In genomic region chr14:88554458-88555286, GRCh38 we compare ENCODE assay signal across 8 cellular contexts. TPM values are rescaled to one million over a fixed set of nuclear protein-coding genes. Genes with fewer than 3 reads are reported as not detected.
DNase-seq lines count a peak whose midpoint lies in the region; ATAC-seq and TF ChIP-seq lines count a peak whose summit lies in the region.

Gene PTPN21 (minus strand): TSS chr14:88555007. CDS start chr14:88550417, 4,590 bp downstream.

- peak within 1 kb of the TSS; percentile 51 to 54 for H3K4me3 ChIP-seq in left lung

- peak; percentile 57 for DNase-seq in NCI-H2227 (lab: John Stamatoyannopoulos, UW; ENCODE audit: unreplicated experiment)
- no peak for DNase-seq in NCI-H2227 treated with DMSO at 0.1 percent for 48 hours (lab: John Stamatoyannopoulos, UW)
- peak; percentile 12 to 60 for DNase-seq in SW 1271 (lab: John Stamatoyannopoulos, UW)
- DNase-seq in effector CD8-positive, alpha-beta T cell (lab: John Stamatoyannopoulos, UW), result peak; percentile 4
- DNase-seq in left lung, result peak; percentile 73 to 92
- DNase-seq in SK-N-DZ (ENCODE audit: low spot score), result no peak

- H3K9me3 ChIP-seq in left lung, result no peaks in the 10 kb centered on the region

- H3K27ac ChIP-seq in left lung, result peak within 1 kb of the TSS; percentile 83 to 86

- no peaks in the 10 kb centered on the region for H3K9me3 Mint-ChIP-seq in stimulated activated naive CD8-positive, alpha-beta T cell treated with anti-CD3 and anti-CD28 coated beads, Interleukin-15, Interleukin-2, amounts not matched to agents 100 ng/mL and 50 ng/mL, for 24 hours

- H3K27me3 ChIP-seq in left lung, result peaks cover 0 to 69% of the 10 kb centered on the region in 2 donors

- intact Hi-C loops in left lung (cut with DNase I), result no loop called here

- peak; percentile 37 for ATAC-seq in HG02678 (IDR thresholded peaks at IDR 0.05; ENCODE audit: unreplicated experiment)
- peak; percentile 88 for ATAC-seq in left lung

- H3K36me3 Mint-ChIP-seq in stimulated activated naive CD8-positive, alpha-beta T cell treated with anti-CD3 and anti-CD28 coated beads, Interleukin-15, Interleukin-2, amounts not matched to agents 100 ng/mL and 50 ng/mL, for 24 hours (ENCODE audit: low read depth), result no peaks in the 10 kb centered on the region

- TF ChIP-seq CTCF in left lung (IDR thresholded peaks at IDR 0.05), result no peak

- no peak within 1 kb of the TSS for H3K27ac Mint-ChIP-seq in stimulated activated naive CD8-positive, alpha-beta T cell treated with anti-CD3 and anti-CD28 coated beads, Interleukin-15, Interleukin-2, amounts not matched to agents 100 ng/mL and 50 ng/mL, for 24 hours

- H3K27me3 Mint-ChIP-seq in stimulated activated naive CD8-positive, alpha-beta T cell treated with anti-CD3 and anti-CD28 coated beads, Interleukin-15, Interleukin-2, amounts not matched to agents 100 ng/mL and 50 ng/mL, for 24 hours, result peaks cover 56% of the 10 kb centered on the region

- peaks cover 4 to 45% of the 10 kb centered on the region in 2 donors for H3K4me1 ChIP-seq in left lung

- peak within 1 kb of the TSS; percentile 78 for H3K4me3 Mint-ChIP-seq in stimulated activated naive CD8-positive, alpha-beta T cell treated with anti-CD3 and anti-CD28 coated beads, Interleukin-15, Interleukin-2, amounts not matched to agents 100 ng/mL and 50 ng/mL, for 24 hours

- H3K4me1 Mint-ChIP-seq in stimulated activated naive CD8-positive, alpha-beta T cell treated with anti-CD3 and anti-CD28 coated beads, Interleukin-15, Interleukin-2, amounts not matched to agents 100 ng/mL and 50 ng/mL, for 24 hours (ENCODE audit: low read depth), result peaks cover 45% of the 10 kb centered on the region

- peaks cover 0 to 3% of the 10 kb centered on the region in 2 donors for H3K36me3 ChIP-seq in left lung

RNA-seq across cellular contexts. Expression of gene PTPN21, which starts in this region (rescaled TPM):
- total RNA-seq in left lung, result 10 to 100 TPM; 26.8 to 33.0 TPM
- polyA plus RNA-seq in SK-N-DZ (2014; cell fraction: cytosol; rRNA removed), result 1.3 TPM in 2 replicates
- 2.9 and 5.0 TPM in 2 replicates for polyA plus RNA-seq in SK-N-DZ (2014; cell fraction: nucleus; rRNA removed)

Comparison
In these comparisons a context has a peak if more than half of its experiments do, and no peak if none do; other contexts are left out.
1. DNase-seq: peak in NCI-H2227 (single experiment), SW 1271 (2 of 2), effector CD8-positive, alpha-beta T cell (single experiment) and left lung (2 of 2); none in NCI-H2227 treated with DMSO at 0.1 percent for 48 hours (single experiment) and SK-N-DZ (single experiment).